ENCODE assay signal across 18 cellular contexts in the genomic region with DNA sequence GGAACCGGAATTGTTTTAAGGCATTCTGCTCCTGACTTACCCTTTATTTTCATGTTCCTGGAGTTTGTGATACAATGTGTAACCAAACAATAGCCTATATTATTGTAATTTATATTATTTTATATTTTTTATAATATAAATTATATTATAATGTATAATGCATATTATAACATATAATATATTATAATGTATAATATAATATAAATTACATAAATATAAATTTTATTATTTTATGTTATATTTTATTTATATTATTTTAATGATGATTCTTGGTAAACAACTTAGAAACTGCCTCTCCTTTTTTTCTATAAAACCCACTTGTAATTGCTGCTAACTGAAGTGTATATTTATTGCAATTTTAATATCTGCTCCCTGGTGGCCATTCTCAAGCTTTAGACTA.
A peak's percentile ranks its signal among the peaks of the same experiment; 100 is the strongest.
DNase-seq lines count a peak whose midpoint lies in the region; ATAC-seq, FAIRE-seq and TF ChIP-seq lines count a peak whose summit lies in the region.
"Had no signal": no experiment of that assay in that cellular context is flagged by ENCODE, and none has a peak within 500 bp of the region (broad histone marks: within the 10 kb centered on the region; RNA-seq: fewer than 3 reads in every experiment).

No MANE protein-coding gene starts in this region.

- POLR2A ChIA-PET in HCT116 (lab: Charles Lee) = no interaction called here
- POLR2A ChIA-PET in WTC11 (lab: Charles Lee) = no interaction called here

- FAIRE-seq in A204.1 (lab: Jason Lieb, UNC) = peak; percentile 98
- peak; percentile 42 for FAIRE-seq in kidney (lab: Jason Lieb, UNC)
- FAIRE-seq: GM12878 had no signal

- no peaks in the 10 kb centered on the region for H3K79me2 ChIP-seq in HCT116 (ENCODE audit: insufficient read depth, low read length)

- RAD21 ChIA-PET in HCT116 (lab: Charles Lee; ENCODE audit: low non-redundant PET in 1 of 2, low total read pairs in 2 of 2, uncharacterized antibody in 2 of 2, unreplicated experiment in 2 of 2) = no interaction called here

- no peak overlapping the region for H3K4me2 ChIP-seq in HCT116 (ENCODE audit: low read length)
- H3K4me2 ChIP-seq: GM23338 had no signal

- H3K4me1 ChIP-seq in HCT116 (ENCODE audit: control insufficient read depth in 1 of 2, insufficient read depth in 2 of 2, low read length in 2 of 2) = peaks cover 13 to 27% of the 10 kb centered on the region in 2 experiments
- no peaks in the 10 kb centered on the region for H3K4me1 ChIP-seq in kidney (ENCODE audit: control insufficient read depth in 1 of 2, insufficient read depth in 1 of 2, low read depth in 1 of 2, low read length in 2 of 2)
- H3K4me1 ChIP-seq in ascending aorta = no peaks in the 10 kb centered on the region

- intact Hi-C loops in HCT116 (cut with micrococcal nuclease) = no loop called here
- intact Hi-C loops in kidney (cut with DNase I) = no loop called here
- intact Hi-C loops in ascending aorta (cut with DNase I) = no loop called here

- no peak overlapping the region for H3K4me3 Mint-ChIP-seq in WTC11
- no peak overlapping the region for H3K4me3 Mint-ChIP-seq in activated naive CD8-positive, alpha-beta T cell treated with anti-CD3 and anti-CD28 coated beads, Interleukin-2, amount 50 U/mL, for 24 hours
- H3K4me3 Mint-ChIP-seq: CD4-positive, alpha-beta memory T cell; GM23338; H9; HFFc6 had no signal

- no peaks in the 10 kb centered on the region for H3K27me3 Mint-ChIP-seq in WTC11 (ENCODE audit: low read depth)
- H3K27me3 Mint-ChIP-seq in activated naive CD8-positive, alpha-beta T cell treated with anti-CD3 and anti-CD28 coated beads, Interleukin-2, amount 50 U/mL, for 24 hours = no peaks in the 10 kb centered on the region
- H3K27me3 Mint-ChIP-seq: CD4-positive, alpha-beta memory T cell had no signal

- H3K4me1 Mint-ChIP-seq in WTC11 = peaks cover 15% of the 10 kb centered on the region
- no peaks in the 10 kb centered on the region for H3K4me1 Mint-ChIP-seq in activated naive CD8-positive, alpha-beta T cell treated with anti-CD3 and anti-CD28 coated beads, Interleukin-2, amount 50 U/mL, for 24 hours
- H3K4me1 Mint-ChIP-seq: CD4-positive, alpha-beta memory T cell had no signal

- H4K20me1 ChIP-seq in HCT116 (ENCODE audit: insufficient read depth) = no peaks in the 10 kb centered on the region

- H3K9me3 Mint-ChIP-seq in WTC11 = peaks cover 5% of the 10 kb centered on the region
- peaks cover 8% of the 10 kb centered on the region for H3K9me3 Mint-ChIP-seq in activated naive CD8-positive, alpha-beta T cell treated with anti-CD3 and anti-CD28 coated beads, Interleukin-2, amount 50 U/mL, for 24 hours
- H3K9me3 Mint-ChIP-seq: GM23338, H9, HFFc6 had no signal

- no peaks in the 10 kb centered on the region for H3K36me3 ChIP-seq in HCT116 (ENCODE audit: control insufficient read depth in 1 of 2, insufficient read depth in 2 of 2, low read length in 2 of 2)
- H3K36me3 ChIP-seq in kidney (ENCODE audit: control insufficient read depth in 1 of 2, insufficient read depth in 2 of 2, low read length in 2 of 2) = no peaks in the 10 kb centered on the region
- H3K36me3 ChIP-seq in ascending aorta = no peaks in the 10 kb centered on the region

- H3K9me3 ChIP-seq in HCT116 (ENCODE audit: control insufficient read depth in 1 of 2, insufficient read depth in 1 of 2, low read depth in 1 of 2, low read length in 2 of 2) (no peaks in the 10 kb centered on the region), kidney (ENCODE audit: control insufficient read depth in 1 of 2, low read length in 2 of 2) (no peaks in the 10 kb centered on the region), ascending aorta (no peaks in the 10 kb centered on the region)

- H3K9ac ChIP-seq in HCT116 (ENCODE audit: low read length) (no peak overlapping the region), kidney (ENCODE audit: low read length in 2 of 2) (no peak overlapping the region)

- peaks cover 3% of the 10 kb centered on the region; the same call in 1 of the 2 replicates for H3K36me3 Mint-ChIP-seq in WTC11
- H3K36me3 Mint-ChIP-seq in activated naive CD8-positive, alpha-beta T cell treated with anti-CD3 and anti-CD28 coated beads, Interleukin-2, amount 50 U/mL, for 24 hours (ENCODE audit: low read depth) = no peaks in the 10 kb centered on the region
- H3K36me3 Mint-ChIP-seq: CD4-positive, alpha-beta memory T cell had no signal

- H3K27ac ChIP-seq in HCT116 (ENCODE audit: low read depth, low read length) (no peak overlapping the region), kidney (ENCODE audit: low read depth in 2 of 2, low read length in 2 of 2) (no peak overlapping the region), ascending aorta (no peak overlapping the region)

- DNase-seq in HCT116 (ENCODE audit: low read depth, low spot score) = no peak
- DNase-seq in WTC11 (ENCODE audit: low spot score) = no peak
- DNase-seq in kidney = no peak
- no peak for DNase-seq in ascending aorta (ENCODE audit: low spot score in 2 of 2)
- DNase-seq in NCI-H345 treated with DMSO at 0.1 percent for 48 hours (lab: John Stamatoyannopoulos, UW; ENCODE audit: unreplicated experiment) = no peak
- no peak for DNase-seq in activated naive CD8-positive, alpha-beta T cell treated with anti-CD3 and anti-CD28 coated beads, Interleukin-2, amount 50 U/mL, for 24 hours
- DNase-seq: 8988T; C1 segment of cervical spinal cord; Calu3; CD4-positive, alpha-beta memory T cell; COR-L47; DND-41; GDM1; H9; HFFc6 had no signal

- H2AFZ ChIP-seq in HCT116 (ENCODE audit: low read depth, low read length, poor library complexity, severe bottlenecking) = peak overlapping the region; percentile 96
- H2AFZ ChIP-seq: GM23338 had no signal

- H3K27ac Mint-ChIP-seq in WTC11 = no peak overlapping the region
- H3K27ac Mint-ChIP-seq in activated naive CD8-positive, alpha-beta T cell treated with anti-CD3 and anti-CD28 coated beads, Interleukin-2, amount 50 U/mL, for 24 hours = no peak overlapping the region
- H3K27ac Mint-ChIP-seq: CD4-positive, alpha-beta memory T cell; GM23338; H9; HFFc6 had no signal

- TF ChIP-seq POLR2A in HCT116 (IDR thresholded peaks at IDR 0.05; ENCODE audit: borderline replicate concordance, extremely low read depth, insufficient read depth, insufficient read length) = no peak

- ATAC-seq in HCT116 (no peak), WTC11 (no peak)
- no peak for ATAC-seq in activated naive CD8-positive, alpha-beta T cell treated with anti-CD3 and anti-CD28 coated beads, Interleukin-2, amount 50 U/mL, for 24 hours
- ATAC-seq: GM12878, GM23338 had no signal

- H3K4me3 ChIP-seq in HCT116 (replicated peaks in 1 of 2; ENCODE audit: low read depth in 1 of 2, low read length in 2 of 2) (no peak overlapping the region), kidney (ENCODE audit: low read length in 2 of 2) (no peak overlapping the region), ascending aorta (no peak overlapping the region)
- H3K4me3 ChIP-seq: GM12878, GM23338 had no signal

- CTCF ChIA-PET in HCT116 (lab: Charles Lee) = no interaction called here
- CTCF ChIA-PET in WTC11 (lab: Charles Lee) = no interaction called here

- TF ChIP-seq RAD21 in HCT116 (IDR thresholded peaks at IDR 0.05; ENCODE audit: low read depth) = no peak

- TF ChIP-seq CTCF in HCT116 (IDR thresholded peaks at IDR 0.05 in 2 of 3, conservative IDR thresholded peaks at IDR 0.05 in 1 of 3; ENCODE audit: borderline replicate concordance in 1 of 3, insufficient read depth in 1 of 3, low read depth in 2 of 3, low read length in 2 of 3) (no peak), WTC11 (IDR thresholded peaks at IDR 0.05) (no peak), kidney (IDR thresholded peaks at IDR 0.05; ENCODE audit: borderline replicate concordance, extremely low read depth, insufficient read depth) (no peak), ascending aorta (IDR thresholded peaks at IDR 0.05) (no peak)

- no TSS peak for BruUV-seq in HCT116 (replicated peaks; lab: Mats Ljungman, UMichigan)

- H3K27me3 ChIP-seq in HCT116 (ENCODE audit: insufficient read depth, low read length) (no peaks in the 10 kb centered on the region), ascending aorta (no peaks in the 10 kb centered on the region)

- H3K9me2 ChIP-seq in HCT116 (ENCODE audit: insufficient read depth) = no peaks in the 10 kb centered on the region

TF ChIP-seq in HCT116, 20 proteins besides CTCF, POLR2A, EP300 and RAD21 (continues in another document):
- TF ChIP-seq ZFX (IDR thresholded peaks at IDR 0.05) = no peak
- no peak for TF ChIP-seq EZH2 (IDR thresholded peaks at IDR 0.05)
- no peak for TF ChIP-seq EGR1 (IDR thresholded peaks at IDR 0.05; ENCODE audit: low read depth)
- TF ChIP-seq YY1 (IDR thresholded peaks at IDR 0.05; ENCODE audit: extremely low read depth, insufficient replicate concordance, low read depth, low read length) = no peak
- TF ChIP-seq TCF7L2 (IDR thresholded peaks at IDR 0.05; ENCODE audit: borderline replicate concordance, extremely low read depth, insufficient read depth, insufficient read length) = no peak
- TF ChIP-seq ELF1 (IDR thresholded peaks at IDR 0.05; ENCODE audit: borderline replicate concordance, low read depth) = no peak
- TF ChIP-seq, protein P1, sequence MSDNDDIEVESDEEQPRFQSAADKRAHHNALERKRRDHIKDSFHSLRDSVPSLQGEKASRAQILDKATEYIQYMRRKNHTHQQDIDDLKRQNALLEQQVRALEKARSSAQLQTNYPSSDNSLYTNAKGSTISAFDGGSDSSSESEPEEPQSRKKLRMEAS (IDR thresholded peaks at IDR 0.05) = no peak
- TF ChIP-seq EZH2phosphoT487 (IDR thresholded peaks at IDR 0.05; ENCODE audit: borderline replicate concordance) = no peak
- no peak for TF ChIP-seq CEBPB (IDR thresholded peaks at IDR 0.05; ENCODE audit: low read depth)
- TF ChIP-seq SIN3A (IDR thresholded peaks at IDR 0.05; ENCODE audit: low read depth) = no peak
- no peak for TF ChIP-seq POLR2AphosphoS5 (IDR thresholded peaks at IDR 0.05; ENCODE audit: low read depth, low read length)

TF ChIP-seq in WTC11, 78 proteins besides CTCF, POLR2A, EP300 and RAD21 (continues in another document):
- no peak for TF ChIP-seq JAZF1 (CRISPR knock-in tag; IDR thresholded peaks at IDR 0.05)
